ENCODE assay signal across 23 cellular contexts in genomic region chr3:49606427-49606826, GRCh38. TPM values are rescaled to one million over a fixed set of nuclear protein-coding genes. Genes with fewer than 3 reads are reported as not detected.
A peak's percentile ranks its signal among the peaks of the same experiment; 100 is the strongest.
DNase-seq lines count a peak whose midpoint lies in the region; ATAC-seq and TF ChIP-seq lines count a peak whose summit lies in the region.
"Had no signal": no experiment of that assay in that cellular context is flagged by ENCODE, and none has a peak within 500 bp of the region (broad histone marks: within the 10 kb centered on the region; RNA-seq: fewer than 3 reads in every experiment).

No MANE protein-coding gene starts in this region.

- POLR2A ChIA-PET in RWPE1 (lab: Yijun Ruan, JAX; ENCODE audit: low non-redundant PET): no interaction called here

- in situ Hi-C loops in KBM-7 (cut with MboI; ENCODE audit: low pct_unique_long_range_greater_than_20kb, low sequenced_read_pairs): no loop called here

- H3K36me3 Mint-ChIP-seq in activated CD8-positive, alpha-beta memory T cell treated with anti-CD3 and anti-CD28 coated beads, Interleukin-2, amount 10 ng/mL, durations not matched to agents 7 days and 5 days: no peaks in the 10 kb centered on the region
- H3K36me3 Mint-ChIP-seq in type B pancreatic cell (no peaks in the 10 kb centered on the region), HFFc6 (ENCODE audit: low read depth) (no peaks in the 10 kb centered on the region)
- H3K36me3 Mint-ChIP-seq: activated naive CD8-positive, alpha-beta T cell treated with anti-CD3 and anti-CD28 coated beads for 36 hours; natural killer cell treated with Interleukin-12 subunit alpha and Interleukin-12 subunit beta and Interleukin-15 and Interleukin-18, amount 100 ng/mL, for 72 hours had no signal

- DNase-seq in activated CD8-positive, alpha-beta memory T cell treated with anti-CD3 and anti-CD28 coated beads, Interleukin-2, amount 10 ng/mL, durations not matched to agents 7 days and 5 days: peak; percentile 38
- no peak for DNase-seq in activated CD8-positive, alpha-beta memory T cell treated with anti-CD3 and anti-CD28 coated beads, Interleukin-2, amount 50 U/mL, for 4 hours
- peak; percentile 28 for DNase-seq in KBM-7
- no peak for DNase-seq in RWPE1 (ENCODE audit: low spot score)
- DNase-seq in type B pancreatic cell (ENCODE audit: extremely low spot score, unreplicated experiment): peak; percentile 50
- DNase-seq in HFFc6: no peak
- no peak for DNase-seq in NCI-H524 treated with DMSO at 0.1 percent for 48 hours (lab: John Stamatoyannopoulos, UW)
- DNase-seq: activated CD4-positive, alpha-beta T cell treated with anti-CD3 and anti-CD28 coated beads, Interleukin-2, amount 10 ng/mL, durations not matched to agents 7 days and 5 days; activated naive CD8-positive, alpha-beta T cell treated with anti-CD3 and anti-CD28 coated beads for 36 hours; Caco-2; cortex of kidney; foreskin keratinocyte; mucosa of descending colon; NCI-H1092; NCI-H187; small intestine; stimulated activated CD4-positive, alpha-beta T cell treated with anti-CD3 and anti-CD28 coated beads, Interleukin-2, amount 100 ng/mL, for 24 hours; T-helper 9 cell; trophoblast cell; WERI-Rb-1 had no signal

- no peaks in the 10 kb centered on the region for H3K27me3 Mint-ChIP-seq in activated CD8-positive, alpha-beta memory T cell treated with anti-CD3 and anti-CD28 coated beads, Interleukin-2, amount 10 ng/mL, durations not matched to agents 7 days and 5 days
- H3K27me3 Mint-ChIP-seq in type B pancreatic cell: no peaks in the 10 kb centered on the region
- H3K27me3 Mint-ChIP-seq in HFFc6 (ENCODE audit: insufficient read depth): peaks cover 2% of the 10 kb centered on the region; the same call in 1 of the 2 replicates
- H3K27me3 Mint-ChIP-seq: activated CD4-positive, alpha-beta T cell treated with anti-CD3 and anti-CD28 coated beads, Interleukin-2, amount 10 ng/mL, durations not matched to agents 7 days and 5 days; activated naive CD8-positive, alpha-beta T cell treated with anti-CD3 and anti-CD28 coated beads for 36 hours; natural killer cell treated with Interleukin-12 subunit alpha and Interleukin-12 subunit beta and Interleukin-15 and Interleukin-18, amount 100 ng/mL, for 72 hours had no signal

- CTCF ChIA-PET in activated CD8-positive, alpha-beta memory T cell treated with anti-CD3 and anti-CD28 coated beads, Interleukin-2, amount 10 ng/mL, durations not matched to agents 7 days and 5 days (lab: Charles Lee): interaction anchor here (2.1 kb wide), 1 partner anchor 67 kb away, joined by 9 read pairs; no protein-coding TSS in a partner anchor
- CTCF ChIA-PET in RWPE1 (lab: Yijun Ruan, JAX): no interaction called here

- H3K27ac Mint-ChIP-seq in activated CD8-positive, alpha-beta memory T cell treated with anti-CD3 and anti-CD28 coated beads, Interleukin-2, amount 10 ng/mL, durations not matched to agents 7 days and 5 days: no peak overlapping the region
- H3K27ac Mint-ChIP-seq in type B pancreatic cell (no peak overlapping the region), HFFc6 (no peak overlapping the region)
- H3K27ac Mint-ChIP-seq: activated CD4-positive, alpha-beta T cell treated with anti-CD3 and anti-CD28 coated beads, Interleukin-2, amount 10 ng/mL, durations not matched to agents 7 days and 5 days; activated naive CD8-positive, alpha-beta T cell treated with anti-CD3 and anti-CD28 coated beads for 36 hours; natural killer cell treated with Interleukin-12 subunit alpha and Interleukin-12 subunit beta and Interleukin-15 and Interleukin-18, amount 100 ng/mL, for 72 hours had no signal

- TF ChIP-seq CTCF in RWPE1 (conservative IDR thresholded peaks at IDR 0.05; ENCODE audit: low read depth): no peak
- no peak for TF ChIP-seq CTCF in type B pancreatic cell (conservative IDR thresholded peaks at IDR 0.05)
- TF ChIP-seq CTCF in HFFc6 (IDR thresholded peaks at IDR 0.05): no peak

- H3K9me3 Mint-ChIP-seq in activated CD8-positive, alpha-beta memory T cell treated with anti-CD3 and anti-CD28 coated beads, Interleukin-2, amount 10 ng/mL, durations not matched to agents 7 days and 5 days (ENCODE audit: low read depth): no peaks in the 10 kb centered on the region
- no peaks in the 10 kb centered on the region for H3K9me3 Mint-ChIP-seq in type B pancreatic cell
- H3K9me3 Mint-ChIP-seq in HFFc6: no peaks in the 10 kb centered on the region
- H3K9me3 Mint-ChIP-seq: activated CD4-positive, alpha-beta T cell treated with anti-CD3 and anti-CD28 coated beads, Interleukin-2, amount 10 ng/mL, durations not matched to agents 7 days and 5 days; activated naive CD8-positive, alpha-beta T cell treated with anti-CD3 and anti-CD28 coated beads for 36 hours; natural killer cell treated with Interleukin-12 subunit alpha and Interleukin-12 subunit beta and Interleukin-15 and Interleukin-18, amount 100 ng/mL, for 72 hours had no signal

- H3K4me1 Mint-ChIP-seq in activated CD8-positive, alpha-beta memory T cell treated with anti-CD3 and anti-CD28 coated beads, Interleukin-2, amount 10 ng/mL, durations not matched to agents 7 days and 5 days: peaks cover 23% of the 10 kb centered on the region
- H3K4me1 Mint-ChIP-seq in type B pancreatic cell (ENCODE audit: unreplicated experiment): peaks cover 15% of the 10 kb centered on the region
- peaks cover 33% of the 10 kb centered on the region for H3K4me1 Mint-ChIP-seq in HFFc6 (ENCODE audit: low read depth)

- no peak overlapping the region for H3K4me3 Mint-ChIP-seq in activated CD8-positive, alpha-beta memory T cell treated with anti-CD3 and anti-CD28 coated beads, Interleukin-2, amount 10 ng/mL, durations not matched to agents 7 days and 5 days
- H3K4me3 Mint-ChIP-seq in type B pancreatic cell: no peak overlapping the region
- no peak overlapping the region for H3K4me3 Mint-ChIP-seq in HFFc6
- H3K4me3 Mint-ChIP-seq: activated CD4-positive, alpha-beta T cell treated with anti-CD3 and anti-CD28 coated beads, Interleukin-2, amount 10 ng/mL, durations not matched to agents 7 days and 5 days; activated naive CD8-positive, alpha-beta T cell treated with anti-CD3 and anti-CD28 coated beads for 36 hours; natural killer cell treated with Interleukin-12 subunit alpha and Interleukin-12 subunit beta and Interleukin-15 and Interleukin-18, amount 100 ng/mL, for 72 hours had no signal

- peak overlapping the region; percentile 76 for H3K27ac ChIP-seq in RWPE1
- H3K27ac ChIP-seq: esophagus muscularis mucosa, foreskin keratinocyte, HL-60, WERI-Rb-1 had no signal

- no peak for ATAC-seq in activated CD8-positive, alpha-beta memory T cell treated with anti-CD3 and anti-CD28 coated beads, Interleukin-2, amount 10 ng/mL, durations not matched to agents 7 days and 5 days

RNA-seq across cellular contexts. Expression of gene BSN, which starts 52.1 kb away (rescaled TPM):
- total RNA-seq in activated CD8-positive, alpha-beta memory T cell treated with anti-CD3 and anti-CD28 coated beads, Interleukin-2, amount 10 ng/mL, durations not matched to agents 7 days and 5 days: under 1 TPM; 0.12 TPM
- 3.9 and 4.0 TPM in 2 replicates for total RNA-seq in type B pancreatic cell (ENCODE audit: low replicate concordance)
- under 1 TPM; 0.02 to 0.14 (median 0.06) TPM for total RNA-seq in HFFc6 (2021; fragmentation: NEBNext Ultra II Directional; extraction: Animal tissue kit (Norgen Biotek cat#: 25700))

Comparison
In these comparisons a context has a peak if more than half of its experiments do, and no peak if none do; other contexts are left out.
1. DNase-seq: peak in activated CD8-positive, alpha-beta memory T cell treated with anti-CD3 and anti-CD28 coated beads, Interleukin-2, amount 10 ng/mL, durations not matched to agents 7 days and 5 days (single experiment), KBM-7 (single experiment) and type B pancreatic cell (single experiment); none in activated CD8-positive, alpha-beta memory T cell treated with anti-CD3 and anti-CD28 coated beads, Interleukin-2, amount 50 U/mL, for 4 hours (single experiment), RWPE1 (single experiment), HFFc6 (single experiment) and NCI-H524 treated with DMSO at 0.1 percent for 48 hours (single experiment).